3 cellular contexts compared by ENCODE assay signal in genomic region chr11:72671144-72672099, GRCh38.
A peak's percentile ranks its signal among the peaks of the same experiment; 100 is the strongest.
TF ChIP-seq lines count a peak whose summit lies in the region.

No MANE protein-coding gene starts in this region.

TF ChIP-seq in HepG2, 621 proteins besides CTCF, POLR2A, EP300 and RAD21:
- TF ChIP-seq MAFK (conservative IDR thresholded peaks at IDR 0.05 in 1 of 2, IDR thresholded peaks at IDR 0.05 in 1 of 2; ENCODE audit: low read length in 2 of 2) (peak; percentile 22; a peak in 1 of 4 replicates), ZNF367 (CRISPR knock-in tag; IDR thresholded peaks at IDR 0.05; ENCODE audit: borderline replicate concordance) (no peak)

TF ChIP-seq in IMR-90, 13 proteins besides CTCF, POLR2A, EP300 and RAD21:
- no peak for TF ChIP-seq CEBPB (IDR thresholded peaks at IDR 0.05; ENCODE audit: low read depth, low read length)
- peak; percentile 66 for TF ChIP-seq MAFK (IDR thresholded peaks at IDR 0.05; ENCODE audit: low read depth, low read length)

TF ChIP-seq in H1, 55 proteins besides CTCF, POLR2A, EP300 and RAD21:
- TF ChIP-seq RXRA (IDR thresholded peaks at IDR 0.05; ENCODE audit: insufficient read depth, low read depth, low read length): no peak
- TF ChIP-seq MAFK (IDR thresholded peaks at IDR 0.05; ENCODE audit: low read depth, low read length): peak; percentile 72
